2 cellular contexts compared by ENCODE assay signal in genomic region chr20:18686696-18687095, GRCh38.
TF ChIP-seq lines count a peak whose summit lies in the region.

No MANE protein-coding gene starts in this region.

TF ChIP-seq in SK-N-SH treated with all-trans-retinoic acid at 6 μM for 48 hours, 23 proteins besides CTCF, POLR2A, EP300 and RAD21 (continued from another document):
- TF ChIP-seq GLIS3 (CRISPR knock-in tag; IDR thresholded peaks at IDR 0.05): no peak

TF ChIP-seq in HepG2, 621 proteins besides CTCF, POLR2A, EP300 and RAD21 (continued from another document):
- TF ChIP-seq, protein P1, sequence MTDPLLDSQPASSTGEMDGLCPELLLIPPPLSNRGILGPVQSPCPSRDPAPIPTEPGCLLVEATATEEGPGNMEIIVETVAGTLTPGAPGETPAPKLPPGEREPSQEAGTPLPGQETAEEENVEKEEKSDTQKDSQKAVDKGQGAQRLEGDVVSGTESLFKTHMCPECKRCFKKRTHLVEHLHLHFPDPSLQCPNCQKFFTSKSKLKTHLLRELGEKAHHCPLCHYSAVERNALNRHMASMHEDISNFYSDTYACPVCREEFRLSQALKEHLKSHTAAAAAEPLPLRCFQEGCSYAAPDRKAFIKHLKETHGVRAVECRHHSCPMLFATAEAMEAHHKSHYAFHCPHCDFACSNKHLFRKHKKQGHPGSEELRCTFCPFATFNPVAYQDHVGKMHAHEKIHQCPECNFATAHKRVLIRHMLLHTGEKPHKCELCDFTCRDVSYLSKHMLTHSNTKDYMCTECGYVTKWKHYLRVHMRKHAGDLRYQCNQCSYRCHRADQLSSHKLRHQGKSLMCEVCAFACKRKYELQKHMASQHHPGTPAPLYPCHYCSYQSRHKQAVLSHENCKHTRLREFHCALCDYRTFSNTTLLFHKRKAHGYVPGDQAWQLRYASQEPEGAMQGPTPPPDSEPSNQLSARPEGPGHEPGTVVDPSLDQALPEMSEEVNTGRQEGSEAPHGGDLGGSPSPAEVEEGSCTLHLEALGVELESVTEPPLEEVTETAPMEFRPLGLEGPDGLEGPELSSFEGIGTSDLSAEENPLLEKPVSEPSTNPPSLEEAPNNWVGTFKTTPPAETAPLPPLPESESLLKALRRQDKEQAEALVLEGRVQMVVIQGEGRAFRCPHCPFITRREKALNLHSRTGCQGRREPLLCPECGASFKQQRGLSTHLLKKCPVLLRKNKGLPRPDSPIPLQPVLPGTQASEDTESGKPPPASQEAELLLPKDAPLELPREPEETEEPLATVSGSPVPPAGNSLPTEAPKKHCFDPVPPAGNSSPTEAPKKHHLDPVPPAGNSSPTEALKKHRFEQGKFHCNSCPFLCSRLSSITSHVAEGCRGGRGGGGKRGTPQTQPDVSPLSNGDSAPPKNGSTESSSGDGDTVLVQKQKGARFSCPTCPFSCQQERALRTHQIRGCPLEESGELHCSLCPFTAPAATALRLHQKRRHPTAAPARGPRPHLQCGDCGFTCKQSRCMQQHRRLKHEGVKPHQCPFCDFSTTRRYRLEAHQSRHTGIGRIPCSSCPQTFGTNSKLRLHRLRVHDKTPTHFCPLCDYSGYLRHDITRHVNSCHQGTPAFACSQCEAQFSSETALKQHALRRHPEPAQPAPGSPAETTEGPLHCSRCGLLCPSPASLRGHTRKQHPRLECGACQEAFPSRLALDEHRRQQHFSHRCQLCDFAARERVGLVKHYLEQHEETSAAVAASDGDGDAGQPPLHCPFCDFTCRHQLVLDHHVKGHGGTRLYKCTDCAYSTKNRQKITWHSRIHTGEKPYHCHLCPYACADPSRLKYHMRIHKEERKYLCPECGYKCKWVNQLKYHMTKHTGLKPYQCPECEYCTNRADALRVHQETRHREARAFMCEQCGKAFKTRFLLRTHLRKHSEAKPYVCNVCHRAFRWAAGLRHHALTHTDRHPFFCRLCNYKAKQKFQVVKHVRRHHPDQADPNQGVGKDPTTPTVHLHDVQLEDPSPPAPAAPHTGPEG (CRISPR knock-in tag; IDR thresholded peaks at IDR 0.05): no peak
- TF ChIP-seq GTF2F1 (IDR thresholded peaks at IDR 0.05; ENCODE audit: low read length): no peak
- no peak for TF ChIP-seq ADNP (CRISPR knock-in tag; IDR thresholded peaks at IDR 0.05)
- no peak for TF ChIP-seq ZNF616 (CRISPR knock-in tag; IDR thresholded peaks at IDR 0.05; ENCODE audit: low read depth)
- TF ChIP-seq ZNF703 (CRISPR knock-in tag; IDR thresholded peaks at IDR 0.05; ENCODE audit: borderline replicate concordance): no peak
- TF ChIP-seq, protein P2, sequence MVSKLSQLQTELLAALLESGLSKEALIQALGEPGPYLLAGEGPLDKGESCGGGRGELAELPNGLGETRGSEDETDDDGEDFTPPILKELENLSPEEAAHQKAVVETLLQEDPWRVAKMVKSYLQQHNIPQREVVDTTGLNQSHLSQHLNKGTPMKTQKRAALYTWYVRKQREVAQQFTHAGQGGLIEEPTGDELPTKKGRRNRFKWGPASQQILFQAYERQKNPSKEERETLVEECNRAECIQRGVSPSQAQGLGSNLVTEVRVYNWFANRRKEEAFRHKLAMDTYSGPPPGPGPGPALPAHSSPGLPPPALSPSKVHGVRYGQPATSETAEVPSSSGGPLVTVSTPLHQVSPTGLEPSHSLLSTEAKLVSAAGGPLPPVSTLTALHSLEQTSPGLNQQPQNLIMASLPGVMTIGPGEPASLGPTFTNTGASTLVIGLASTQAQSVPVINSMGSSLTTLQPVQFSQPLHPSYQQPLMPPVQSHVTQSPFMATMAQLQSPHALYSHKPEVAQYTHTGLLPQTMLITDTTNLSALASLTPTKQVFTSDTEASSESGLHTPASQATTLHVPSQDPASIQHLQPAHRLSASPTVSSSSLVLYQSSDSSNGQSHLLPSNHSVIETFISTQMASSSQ (IDR thresholded peaks at IDR 0.05; ENCODE audit: low read depth): no peak
- TF ChIP-seq, protein P2 (CRISPR knock-in tag; IDR thresholded peaks at IDR 0.05; ENCODE audit: borderline replicate concordance): no peak
- no peak for TF ChIP-seq ZNF30 (CRISPR knock-in tag; IDR thresholded peaks at IDR 0.05)
TF ChIP-seq in HepG2: peak in this region for 0.
